ENCODE assay signal across 1 cellular context in genomic region chr5:60843693-60844428, GRCh38.
TF ChIP-seq lines count a peak whose summit lies in the region.

ELOVL7 (minus strand) TSS chr5:60844269; CDS start chr5:60787397, 56,872 bp downstream.

TF ChIP-seq in HepG2, 621 proteins besides CTCF, POLR2A, EP300 and RAD21 (continued from another document and continues in another):
- TF ChIP-seq KIAA2018 (CRISPR knock-in tag; IDR thresholded peaks at IDR 0.05; ENCODE audit: borderline replicate concordance) = no peak
- no peak for TF ChIP-seq ZNF296 (CRISPR knock-in tag; conservative IDR thresholded peaks at IDR 0.05)
- no peak for TF ChIP-seq TRIM22 (IDR thresholded peaks at IDR 0.05)
- TF ChIP-seq ZFY (CRISPR knock-in tag; IDR thresholded peaks at IDR 0.05) = peak; percentile 79
- TF ChIP-seq BATF2 (CRISPR knock-in tag; IDR thresholded peaks at IDR 0.05) = peak; percentile 54; the same call in 1 of the 2 replicates
- TF ChIP-seq ZBTB14 (CRISPR knock-in tag; IDR thresholded peaks at IDR 0.05) = peak; percentile 88
- TF ChIP-seq ELF3 (CRISPR knock-in tag; IDR thresholded peaks at IDR 0.05) = peak; percentile 37; the same call in 1 of the 2 replicates
- TF ChIP-seq FUBP1 (CRISPR knock-in tag; IDR thresholded peaks at IDR 0.05; ENCODE audit: borderline replicate concordance) = no peak
- no peak for TF ChIP-seq ZNF7 (CRISPR knock-in tag; IDR thresholded peaks at IDR 0.05)
- no peak for TF ChIP-seq ZNF879 (CRISPR knock-in tag; IDR thresholded peaks at IDR 0.05)
- no peak for TF ChIP-seq ZNF335 (CRISPR knock-in tag; IDR thresholded peaks at IDR 0.05)
- TF ChIP-seq TCF12 (IDR thresholded peaks at IDR 0.05) = no peak
- TF ChIP-seq TCF12 (CRISPR knock-in tag; IDR thresholded peaks at IDR 0.05) = no peak
- TF ChIP-seq ASH2L (IDR thresholded peaks at IDR 0.05; ENCODE audit: insufficient read length, low read depth, low read length) = no peak
- no peak for TF ChIP-seq TBL1XR1 (IDR thresholded peaks at IDR 0.05; ENCODE audit: borderline replicate concordance, low read length, partially characterized antibody)
- TF ChIP-seq ZNF124 (CRISPR knock-in tag; IDR thresholded peaks at IDR 0.05) = no peak
- no peak; the same call in 1 of the 2 replicates for TF ChIP-seq ZBTB7B (CRISPR knock-in tag; IDR thresholded peaks at IDR 0.05)
- TF ChIP-seq TAF1 (CRISPR knock-in tag; IDR thresholded peaks at IDR 0.05) = peak; percentile 67; the same call in 1 of the 2 replicates
- TF ChIP-seq BORCS8-MEF2B (CRISPR knock-in tag; IDR thresholded peaks at IDR 0.05) = no peak
- TF ChIP-seq ZNF546 (CRISPR knock-in tag; conservative IDR thresholded peaks at IDR 0.05) = no peak
- no peak for TF ChIP-seq ZNF850 (CRISPR knock-in tag; conservative IDR thresholded peaks at IDR 0.05)
- no peak for TF ChIP-seq ZBTB46 (CRISPR knock-in tag; IDR thresholded peaks at IDR 0.05; ENCODE audit: borderline replicate concordance)
- TF ChIP-seq HDAC6 (IDR thresholded peaks at IDR 0.05; ENCODE audit: low read depth, low read length) = no peak
- TF ChIP-seq ZNF589 (CRISPR knock-in tag; conservative IDR thresholded peaks at IDR 0.05) = peak; percentile 70; the same call in 1 of the 2 replicates
- no peak for TF ChIP-seq STAT5B (CRISPR knock-in tag; IDR thresholded peaks at IDR 0.05)
- no peak for TF ChIP-seq PAWR (CRISPR knock-in tag; IDR thresholded peaks at IDR 0.05; ENCODE audit: borderline replicate concordance)
- no peak for TF ChIP-seq REST (IDR thresholded peaks at IDR 0.05; ENCODE audit: borderline replicate concordance in 1 of 2, low read depth in 1 of 2, low read length in 2 of 2)
- TF ChIP-seq TMF1 (CRISPR knock-in tag; IDR thresholded peaks at IDR 0.05; ENCODE audit: low read depth) = no peak
- no peak for TF ChIP-seq ADNP (CRISPR knock-in tag; IDR thresholded peaks at IDR 0.05)
- TF ChIP-seq GLI4 (CRISPR knock-in tag; IDR thresholded peaks at IDR 0.05; ENCODE audit: borderline replicate concordance) = no peak
- no peak for TF ChIP-seq KLF11 (CRISPR knock-in tag; IDR thresholded peaks at IDR 0.05)
- TF ChIP-seq HNF1B (CRISPR knock-in tag; IDR thresholded peaks at IDR 0.05) = no peak
- no peak for TF ChIP-seq TOPORS (CRISPR knock-in tag; IDR thresholded peaks at IDR 0.05)
- TF ChIP-seq ZBTB3 (CRISPR knock-in tag; IDR thresholded peaks at IDR 0.05; ENCODE audit: borderline replicate concordance, low read depth) = peak; percentile 57; the same call in 1 of the 2 replicates
- no peak for TF ChIP-seq RFX3 (CRISPR knock-in tag; IDR thresholded peaks at IDR 0.05)
- TF ChIP-seq ZSCAN5A (CRISPR knock-in tag; IDR thresholded peaks at IDR 0.05; ENCODE audit: borderline replicate concordance) = no peak
- TF ChIP-seq CBX1 (IDR thresholded peaks at IDR 0.05; ENCODE audit: low read depth) = no peak
- no peak for TF ChIP-seq ZNF224 (CRISPR knock-in tag; IDR thresholded peaks at IDR 0.05)
- peak; percentile 70 for TF ChIP-seq GABPB1 (CRISPR knock-in tag; IDR thresholded peaks at IDR 0.05)
